8 cellular contexts compared by ENCODE assay signal in genomic region chr4:74039065-74039763, GRCh38. TPM values are rescaled to one million over a fixed set of nuclear protein-coding genes. Genes with fewer than 3 reads are reported as not detected.
DNase-seq lines count a peak whose midpoint lies in the region; ATAC-seq, FAIRE-seq and TF ChIP-seq lines count a peak whose summit lies in the region.

No MANE protein-coding gene starts in this region.

- H3K9ac ChIP-seq in GM12878 (ENCODE audit: control insufficient read depth, insufficient read depth, low read length) = no peak overlapping the region

- H3K27me3 ChIP-seq in GM12878 (replicated peaks in 1 of 2; ENCODE audit: control insufficient read depth in 2 of 2, insufficient read depth in 2 of 2, low read length in 1 of 2) (peaks cover 3 to 8% of the 10 kb centered on the region in 2 experiments), testis (no peaks in the 10 kb centered on the region)

- CTCF ChIA-PET in GM12878 (lab: Yijun Ruan, JAX) = interaction anchor here (1.8 kb wide), 1 partner anchor 309 kb away, joined by 4 read pairs; no protein-coding TSS in a partner anchor

- no peaks in the 10 kb centered on the region for H4K20me1 ChIP-seq in GM12878 (ENCODE audit: control insufficient read depth, insufficient read depth)

- H3K4me1 ChIP-seq in GM12878 (ENCODE audit: control insufficient read depth, insufficient read depth, low read length) (peaks cover 3% of the 10 kb centered on the region; the same call in 1 of the 2 replicates), testis (peaks cover 6% of the 10 kb centered on the region)

- intact Hi-C loops in GM12878 (cut with micrococcal nuclease; ENCODE audit: unreplicated experiment) (loop anchor here (10.0 kb wide), 1 partner anchor 374 kb away; no protein-coding TSS in a partner anchor), left colon (cut with DNase I, micrococcal nuclease) (no loop called here), testis (cut with DNase I; ENCODE audit: low total_unique reads) (no loop called here)

- H2AFZ ChIP-seq in GM12878 (ENCODE audit: control insufficient read depth, low read depth, low read length) = peak overlapping the region; percentile 51

- ATAC-seq in GM19035 (IDR thresholded peaks at IDR 0.05; ENCODE audit: unreplicated experiment) = peak; percentile 40
- ATAC-seq in GM12878 = peak; percentile 70
- ATAC-seq in left colon = peak; percentile 53
- ATAC-seq in HG02840 (IDR thresholded peaks at IDR 0.05; ENCODE audit: low FRiP score, unreplicated experiment) = no peak

- no peak for TF ChIP-seq EP300 in GM12878 (IDR thresholded peaks at IDR 0.05; ENCODE audit: borderline replicate concordance in 1 of 2, control insufficient read depth in 1 of 2, low read depth in 2 of 2, low read length in 2 of 2)

- TF ChIP-seq POLR2A in GM12878 (IDR thresholded peaks at IDR 0.05; ENCODE audit: low read depth, low read length) (no peak), testis (IDR thresholded peaks at IDR 0.05) (no peak)

- no peak for TF ChIP-seq RAD21 in GM12878 (IDR thresholded peaks at IDR 0.05; ENCODE audit: insufficient read depth, low read depth, low read length)

- FAIRE-seq in GM12878 (lab: Jason Lieb, UNC) = no peak

- in situ Hi-C loops in GM12878 (cut with MboI) = no loop called here

- WGBS in GM12878 (ENCODE audit: insufficient coverage, insufficient replicate concordance, low lambda C conversion rate, missing lambda C conversion rate) = 8% methylated on average over 12 of the region's 12 CpGs
- 6 to 7% methylated on average over 12 of the region's 12 CpGs for WGBS in testis, 2 donors

- peak overlapping the region; percentile 87 for H3K4me2 ChIP-seq in GM12878 (ENCODE audit: control insufficient read depth, insufficient read depth)

- BruUV-seq in GM12878 (replicated peaks; lab: Mats Ljungman, UMichigan) = no TSS peak

- RAD21 ChIA-PET in GM12878 (lab: Charles Lee; ENCODE audit: unreplicated experiment) = no interaction called here

- TF ChIP-seq CTCF in GM12878 (IDR thresholded peaks at IDR 0.05 in 2 of 3, conservative IDR thresholded peaks at IDR 0.05 in 1 of 3; ENCODE audit: control insufficient read depth in 2 of 3, extremely low read depth in 1 of 3, insufficient read depth in 1 of 3, low read depth in 3 of 3, low read length in 3 of 3) = no peak
- no peak for TF ChIP-seq CTCF in testis (IDR thresholded peaks at IDR 0.05)

- no peaks in the 10 kb centered on the region for H3K9me3 ChIP-seq in GM12878 (replicated peaks; ENCODE audit: control insufficient read depth, insufficient read depth, low read length)
- H3K9me3 ChIP-seq in testis = no peaks in the 10 kb centered on the region

- no peaks in the 10 kb centered on the region for H3K36me3 ChIP-seq in GM12878 (ENCODE audit: control insufficient read depth in 2 of 2, insufficient read depth in 2 of 2, low read length in 1 of 2)
- H3K36me3 ChIP-seq in testis (ENCODE audit: low read depth, missing control alignments) = no peaks in the 10 kb centered on the region

- H3K27ac ChIP-seq in GM12878 (ENCODE audit: control insufficient read depth, insufficient read depth) = no peak overlapping the region
- H3K27ac ChIP-seq in testis = peak overlapping the region in 1 of 2 donors; percentile 50

- SMC1A ChIA-PET in GM12878 (lab: Charles Lee; ENCODE audit: uncharacterized antibody, unreplicated experiment) = no interaction called here

- peak; percentile 5 for DNase-seq in Ammon's horn (ENCODE audit: low spot score)
- peak; percentile 39 for DNase-seq in HT-29 (ENCODE audit: low spot score)
- no peak for DNase-seq in GM12878 (ENCODE audit: low read depth, low spot score)
- no peak for DNase-seq in left colon
- no peak for DNase-seq in testis
- no peak for DNase-seq in NCI-H187 treated with DMSO at 0.1 percent for 48 hours (lab: John Stamatoyannopoulos, UW)

- POLR2A ChIA-PET in GM12878 (lab: Charles Lee) = no interaction called here

- H3K79me2 ChIP-seq in GM12878 (ENCODE audit: control insufficient read depth, insufficient read depth, low read length) = no peaks in the 10 kb centered on the region

- peak overlapping the region; percentile 67 for H3K4me3 ChIP-seq in GM12878
- H3K4me3 ChIP-seq in testis = peak overlapping the region; percentile 57 to 71

RNA-seq across cellular contexts. Expression of gene CXCL3, which starts 0.7 kb away (rescaled TPM):
- 1.1 and 1.5 TPM in 2 replicates for total RNA-seq in HT-29 (2014; rRNA removed; shearing (Covaris generic))
- total RNA-seq in GM12878 (2013; cell fraction: nucleolus; rRNA removed) = not detected in 2 replicates
- total RNA-seq in GM12878 (2014; rRNA removed) (not detected in 2 replicates), GM12878 (2014; rRNA removed; fragmentation: Illumina TruSeq; extraction: Trizol) (not detected in 2 replicates), GM12878 (2021) (not detected in 2 replicates), left colon (10 to 100 TPM in 1 of 2 donors, 1 to 10 TPM in 1; 3.5 to 20.8 TPM), testis (under 1 TPM in 1 of 2 donors, not detected in 1; 0.68 TPM)
- polyA plus RNA-seq in GM12878 (2011; ENCODE audit: low read depth) = not detected
- polyA plus RNA-seq in GM12878 (2011; rRNA removed) (not detected in 2 replicates), GM12878 (2014; fragmentation: Illumina TruSeq; extraction: Trizol) (not detected in 2 replicates), GM12878 (2014; fragmentation: Nextera tagmentation; extraction: Ambion mirVana) (not detected), GM12878 (2014; rRNA removed) (not detected in 2 replicates), GM12878 (2016; fragmentation: Nextera tagmentation; extraction: Ambion mirVana) (not detected), testis (ENCODE audit: insufficient read depth, low read depth, low replicate concordance) (1.1 TPM)
- not detected in 2 replicates for polyA plus RNA-seq in GM12878 (2011; cell fraction: cytosol; rRNA removed)
- not detected in 2 replicates for polyA plus RNA-seq in GM12878 (2011; cell fraction: nucleus; rRNA removed)
- not detected in 2 replicates for polyA plus RNA-seq in GM12878 (2012)
- polyA minus RNA-seq in GM12878 (2011; rRNA and poly(A)+ RNA removed) = not detected in 2 replicates
- not detected in 2 replicates for polyA minus RNA-seq in GM12878 (2011; cell fraction: cytosol; rRNA and poly(A)+ RNA removed)
- not detected in 2 replicates for polyA minus RNA-seq in GM12878 (2011; cell fraction: nucleus; rRNA and poly(A)+ RNA removed)

RNA-seq across cellular contexts. Expression of gene CXCL5, which starts 40.7 kb away (rescaled TPM):
- not detected in 2 replicates for total RNA-seq in HT-29 (2014; rRNA removed; shearing (Covaris generic))
- total RNA-seq in GM12878 (2013; cell fraction: nucleolus; rRNA removed) = not detected in 2 replicates
- total RNA-seq in GM12878 (2014; rRNA removed) (not detected in 2 replicates), GM12878 (2014; rRNA removed; fragmentation: Illumina TruSeq; extraction: Trizol) (not detected in 2 replicates), GM12878 (2021) (not detected in 2 replicates), left colon (under 1 TPM in 1 of 2 donors, not detected in 1; 0.55 TPM), testis (under 1 TPM; 0.16 to 0.37 TPM)
- polyA plus RNA-seq in GM12878 (2011; ENCODE audit: low read depth) = not detected
- polyA plus RNA-seq in GM12878 (2011; rRNA removed) (not detected in 2 replicates), GM12878 (2014; fragmentation: Illumina TruSeq; extraction: Trizol) (not detected in 2 replicates), GM12878 (2014; fragmentation: Nextera tagmentation; extraction: Ambion mirVana) (not detected), GM12878 (2014; rRNA removed) (0.03 TPM in 1 of 2 replicates, not detected in the other), GM12878 (2016; fragmentation: Nextera tagmentation; extraction: Ambion mirVana) (not detected), testis (ENCODE audit: insufficient read depth, low read depth, low replicate concordance) (0.55 TPM)
- not detected in 2 replicates for polyA plus RNA-seq in GM12878 (2011; cell fraction: cytosol; rRNA removed)
- not detected in 2 replicates for polyA plus RNA-seq in GM12878 (2011; cell fraction: nucleus; rRNA removed)
- polyA plus RNA-seq in GM12878 (2012) = not detected in 2 replicates
- polyA minus RNA-seq in GM12878 (2011; rRNA and poly(A)+ RNA removed) = not detected in 2 replicates
- polyA minus RNA-seq in GM12878 (2011; cell fraction: cytosol; rRNA and poly(A)+ RNA removed) = not detected in 2 replicates
- not detected in 2 replicates for polyA minus RNA-seq in GM12878 (2011; cell fraction: nucleus; rRNA and poly(A)+ RNA removed)

RNA-seq across cellular contexts. Expression of gene PPBP, which starts 51.2 kb away (rescaled TPM):
- total RNA-seq in HT-29 (2014; rRNA removed; shearing (Covaris generic)) = not detected in 2 replicates
- not detected in 2 replicates for total RNA-seq in GM12878 (2013; cell fraction: nucleolus; rRNA removed)
- total RNA-seq in GM12878 (2014; rRNA removed) = not detected in 2 replicates
- total RNA-seq in GM12878 (2014; rRNA removed; fragmentation: Illumina TruSeq; extraction: Trizol) = not detected in 2 replicates
- not detected in 2 replicates for total RNA-seq in GM12878 (2021)
- not detected for polyA plus RNA-seq in GM12878 (2011; ENCODE audit: low read depth)
- polyA plus RNA-seq in GM12878 (2011; rRNA removed) = not detected in 2 replicates
- not detected in 2 replicates for polyA plus RNA-seq in GM12878 (2011; cell fraction: cytosol; rRNA removed)
- not detected in 2 replicates for polyA plus RNA-seq in GM12878 (2011; cell fraction: nucleus; rRNA removed)
- not detected in 2 replicates for polyA plus RNA-seq in GM12878 (2012)
- not detected in 2 replicates for polyA plus RNA-seq in GM12878 (2014; fragmentation: Illumina TruSeq; extraction: Trizol)
- polyA plus RNA-seq in GM12878 (2014; fragmentation: Nextera tagmentation; extraction: Ambion mirVana) = not detected
- not detected in 2 replicates for polyA plus RNA-seq in GM12878 (2014; rRNA removed)
- not detected for polyA plus RNA-seq in GM12878 (2016; fragmentation: Nextera tagmentation; extraction: Ambion mirVana)
- not detected in 2 replicates for polyA minus RNA-seq in GM12878 (2011; rRNA and poly(A)+ RNA removed)
- not detected in 2 replicates for polyA minus RNA-seq in GM12878 (2011; cell fraction: cytosol; rRNA and poly(A)+ RNA removed)
- polyA minus RNA-seq in GM12878 (2011; cell fraction: nucleus; rRNA and poly(A)+ RNA removed) = not detected in 2 replicates
- total RNA-seq in left colon = not detected
- not detected for total RNA-seq in testis
- not detected for polyA plus RNA-seq in testis (ENCODE audit: insufficient read depth, low read depth, low replicate concordance)

RNA-seq across cellular contexts. Expression of gene PF4, which starts 57.4 kb away (rescaled TPM):
- 0.37 and 1.1 TPM in 2 replicates for total RNA-seq in HT-29 (2014; rRNA removed; shearing (Covaris generic))
- not detected in 2 replicates for total RNA-seq in GM12878 (2013; cell fraction: nucleolus; rRNA removed)
- total RNA-seq in GM12878 (2014; rRNA removed) (not detected in 2 replicates), GM12878 (2014; rRNA removed; fragmentation: Illumina TruSeq; extraction: Trizol) (not detected in 2 replicates), GM12878 (2021) (not detected in 2 replicates), left colon (1 to 10 TPM in 1 of 2 donors, not detected in 1; 2.3 TPM), testis (not detected)
- polyA plus RNA-seq in GM12878 (2011; ENCODE audit: low read depth) = not detected
- polyA plus RNA-seq in GM12878 (2011; rRNA removed) (not detected in 2 replicates), GM12878 (2014; fragmentation: Illumina TruSeq; extraction: Trizol) (not detected in 2 replicates), GM12878 (2014; fragmentation: Nextera tagmentation; extraction: Ambion mirVana) (not detected), GM12878 (2014; rRNA removed) (not detected in 2 replicates), GM12878 (2016; fragmentation: Nextera tagmentation; extraction: Ambion mirVana) (not detected), testis (ENCODE audit: insufficient read depth, low read depth, low replicate concordance) (0.66 TPM)
- polyA plus RNA-seq in GM12878 (2011; cell fraction: cytosol; rRNA removed) = not detected in 2 replicates
- polyA plus RNA-seq in GM12878 (2011; cell fraction: nucleus; rRNA removed) = not detected in 2 replicates
- not detected in 2 replicates for polyA plus RNA-seq in GM12878 (2012)
- not detected in 2 replicates for polyA minus RNA-seq in GM12878 (2011; rRNA and poly(A)+ RNA removed)
- polyA minus RNA-seq in GM12878 (2011; cell fraction: cytosol; rRNA and poly(A)+ RNA removed) = not detected in 2 replicates
- polyA minus RNA-seq in GM12878 (2011; cell fraction: nucleus; rRNA and poly(A)+ RNA removed) = not detected in 2 replicates

RNA-seq across cellular contexts. Expression of gene CXCL2, which starts 59.8 kb away (rescaled TPM):
- total RNA-seq in HT-29 (2014; rRNA removed; shearing (Covaris generic)) = 3.1 and 8.3 TPM in 2 replicates
- not detected in 2 replicates for total RNA-seq in GM12878 (2013; cell fraction: nucleolus; rRNA removed)
- total RNA-seq in GM12878 (2014; rRNA removed) (not detected in 2 replicates), GM12878 (2014; rRNA removed; fragmentation: Illumina TruSeq; extraction: Trizol) (not detected in 2 replicates), GM12878 (2021) (not detected in 2 replicates), left colon (10 to 100 TPM in 1 of 2 donors, 1 to 10 TPM in 1; 5.1 to 32.8 TPM), testis (1 to 10 TPM; 2.6 to 4.7 TPM)
- polyA plus RNA-seq in GM12878 (2011; ENCODE audit: low read depth) = not detected
- polyA plus RNA-seq in GM12878 (2011; rRNA removed) (not detected in 2 replicates), GM12878 (2014; fragmentation: Illumina TruSeq; extraction: Trizol) (not detected in 2 replicates), GM12878 (2014; fragmentation: Nextera tagmentation; extraction: Ambion mirVana) (not detected), GM12878 (2014; rRNA removed) (not detected in 2 replicates), GM12878 (2016; fragmentation: Nextera tagmentation; extraction: Ambion mirVana) (not detected), testis (ENCODE audit: insufficient read depth, low read depth, low replicate concordance) (5.9 TPM)
- polyA plus RNA-seq in GM12878 (2011; cell fraction: cytosol; rRNA removed) = not detected in 2 replicates
- polyA plus RNA-seq in GM12878 (2011; cell fraction: nucleus; rRNA removed) = not detected in 2 replicates
- polyA plus RNA-seq in GM12878 (2012) = not detected in 2 replicates
- not detected in 2 replicates for polyA minus RNA-seq in GM12878 (2011; rRNA and poly(A)+ RNA removed)
- not detected in 2 replicates for polyA minus RNA-seq in GM12878 (2011; cell fraction: cytosol; rRNA and poly(A)+ RNA removed)
- not detected in 2 replicates for polyA minus RNA-seq in GM12878 (2011; cell fraction: nucleus; rRNA and poly(A)+ RNA removed)

Comparison
In these comparisons a context has a peak if more than half of its experiments do, and no peak if none do; other contexts are left out.
1. DNase-seq: peak in Ammon's horn (single experiment) and HT-29 (single experiment); none in GM12878 (single experiment), left colon (0 of 2), testis (single experiment) and NCI-H187 treated with DMSO at 0.1 percent for 48 hours (single experiment).